ENCODE assay signal across 30 cellular contexts in the genomic region with DNA sequence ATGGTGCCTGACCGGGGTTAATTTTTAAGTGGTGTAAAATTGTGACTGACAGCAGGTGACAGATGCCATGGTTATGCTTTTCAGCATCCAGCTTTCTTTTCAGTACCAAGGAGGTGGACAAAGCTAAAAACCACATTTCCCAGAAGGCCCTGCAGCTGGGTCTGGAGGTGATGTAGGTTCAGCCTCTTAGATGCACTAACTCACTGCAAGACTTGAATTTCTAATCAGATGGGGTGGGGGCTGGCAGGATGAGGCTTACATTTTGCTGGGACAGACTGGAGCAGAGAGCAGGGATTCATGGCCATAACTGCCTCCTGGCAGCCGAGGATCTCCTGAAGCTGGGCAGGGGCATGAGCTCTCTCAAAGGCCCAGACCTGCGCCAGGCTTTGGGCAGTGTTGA. TPM values are rescaled to one million over a fixed set of nuclear protein-coding genes. Genes with fewer than 3 reads are reported as not detected.
A peak's percentile ranks its signal among the peaks of the same experiment; 100 is the strongest.
DNase-seq lines count a peak whose midpoint lies in the region; ATAC-seq and TF ChIP-seq lines count a peak whose summit lies in the region.
"Had no signal": no experiment of that assay in that cellular context is flagged by ENCODE, and none has a peak within 500 bp of the region (broad histone marks: within the 10 kb centered on the region; RNA-seq: fewer than 3 reads in every experiment).

No MANE protein-coding gene starts in this region.

- no peak overlapping the region for H3K4me3 ChIP-seq in H7 (ENCODE audit: insufficient read depth, low read depth, low read length)
- no peak overlapping the region for H3K4me3 ChIP-seq in HUES64 (ENCODE audit: low read length)
- H3K4me3 ChIP-seq in RWPE2 (ENCODE audit: severe bottlenecking) = no peak overlapping the region
- H3K4me3 ChIP-seq: BLaER1 treated with 17β-estradiol and CSF1 and Interleukin-3, amounts not matched to agents 10 nM and 100 nM; esophagus muscularis mucosa; prostate gland; sigmoid colon; testis had no signal

- H3K4me3 Mint-ChIP-seq in glutamatergic neuron (ENCODE audit: unreplicated experiment) = no peak overlapping the region
- H3K4me3 Mint-ChIP-seq: activated CD4-positive, alpha-beta T cell treated with anti-CD3 and anti-CD28 coated beads, Interleukin-2, amount 10 ng/mL, durations not matched to agents 24 days and 14 days; activated naive CD8-positive, alpha-beta T cell treated with anti-CD3 and anti-CD28 coated beads, Interleukin-2, amount 50 U/mL, for 24 hours; activated T-cell treated with anti-CD3 and anti-CD28 coated beads, Interleukin-2, amount 50 U/mL, for 4 hours had no signal

- peaks cover 12% of the 10 kb centered on the region for H3K4me1 Mint-ChIP-seq in glutamatergic neuron (ENCODE audit: low read depth, unreplicated experiment)

- H3K36me3 ChIP-seq in H7 (replicated peaks; ENCODE audit: control insufficient read depth, insufficient read depth, low read length) (no peaks in the 10 kb centered on the region), HUES64 (ENCODE audit: insufficient read depth, low read length) (no peaks in the 10 kb centered on the region), RWPE2 (ENCODE audit: low read depth) (no peaks in the 10 kb centered on the region)
- H3K36me3 ChIP-seq: BLaER1 treated with 17β-estradiol and CSF1 and Interleukin-3, amounts not matched to agents 10 nM and 100 nM; esophagus muscularis mucosa; prostate gland; sigmoid colon; WERI-Rb-1 had no signal

- H3K9ac ChIP-seq in HUES64 (ENCODE audit: low read depth, low read length) = peak overlapping the region; percentile 13
- H3K9ac ChIP-seq: BLaER1 treated with 17β-estradiol and CSF1 and Interleukin-3, amounts not matched to agents 10 nM and 100 nM had no signal

- H3K4me1 ChIP-seq in HUES64 (ENCODE audit: insufficient read depth, low read length) = peaks cover 8% of the 10 kb centered on the region
- H3K4me1 ChIP-seq in RWPE2 (ENCODE audit: insufficient read depth, poor library complexity, severe bottlenecking) = no peaks in the 10 kb centered on the region
- H3K4me1 ChIP-seq: esophagus muscularis mucosa, prostate gland, sigmoid colon, testis had no signal

- TF ChIP-seq CTCF in RWPE2 (IDR thresholded peaks at IDR 0.05; ENCODE audit: poor library complexity, severe bottlenecking) = no peak
- TF ChIP-seq CTCF in glutamatergic neuron (IDR thresholded peaks at IDR 0.05; ENCODE audit: partially characterized antibody, unreplicated experiment) = no peak

- peak overlapping the region; percentile 80; the same call in 1 of the 2 replicates for H3K27ac ChIP-seq in HUES64 (ENCODE audit: low read depth, low read length)
- H3K27ac ChIP-seq in RWPE2 (ENCODE audit: poor library complexity, severe bottlenecking) = no peak overlapping the region
- H3K27ac ChIP-seq: BLaER1 treated with 17β-estradiol and CSF1 and Interleukin-3, amounts not matched to agents 10 nM and 100 nM; esophagus muscularis mucosa; prostate gland; sigmoid colon; testis; WERI-Rb-1 had no signal

- DNase-seq in H7 (peak; percentile 52), RWPE2 (ENCODE audit: low spot score) (no peak), glutamatergic neuron (no peak), GM19238 (ENCODE audit: insufficient read length, low spot score) (no peak), ureter (ENCODE audit: low spot score) (no peak), NCI-H1048 (lab: John Stamatoyannopoulos, UW) (no peak)
- DNase-seq: activated CD4-positive, alpha-beta T cell treated with anti-CD3 and anti-CD28 coated beads, Interleukin-2, amount 10 ng/mL, durations not matched to agents 24 days and 14 days; activated naive CD8-positive, alpha-beta T cell treated with anti-CD3 and anti-CD28 coated beads, Interleukin-2, amount 50 U/mL, for 24 hours; activated T-cell treated with anti-CD3 and anti-CD28 coated beads, Interleukin-2, amount 50 U/mL, for 4 hours; caudate nucleus; foreskin melanocyte; IMR-90; left cardiac atrium; NCI-H1092 treated with DMSO at 0.1 percent for 48 hours; NCI-H187 treated with DMSO at 0.1 percent for 48 hours; NCI-H226; NCI-H774; Right ventricle myocardium superior; sigmoid colon; stimulated activated CD4-positive, alpha-beta T cell treated with anti-CD3 and anti-CD28 coated beads, Interleukin-15, amount 100 ng/mL, for 24 hours; stimulated activated naive CD8-positive, alpha-beta T cell treated with anti-CD3 and anti-CD28 coated beads, Interleukin-15, Interleukin-2, amounts not matched to agents 100 U/mL and 50 U/mL, for 24 hours; SW 1271; T1000; testis; WERI-Rb-1 had no signal

- H3K27me3 ChIP-seq in H7 (ENCODE audit: control insufficient read depth, insufficient read depth, low read length) = no peaks in the 10 kb centered on the region
- no peaks in the 10 kb centered on the region for H3K27me3 ChIP-seq in HUES64 (ENCODE audit: insufficient read depth, low read length)
- H3K27me3 ChIP-seq in RWPE2 (ENCODE audit: insufficient read depth, poor library complexity, severe bottlenecking) = no peaks in the 10 kb centered on the region
- H3K27me3 ChIP-seq: BLaER1 treated with 17β-estradiol and CSF1 and Interleukin-3, amounts not matched to agents 10 nM and 100 nM; testis had no signal

- peak overlapping the region; percentile 53 for H3K27ac Mint-ChIP-seq in glutamatergic neuron (ENCODE audit: unreplicated experiment)
- H3K27ac Mint-ChIP-seq: activated CD4-positive, alpha-beta T cell treated with anti-CD3 and anti-CD28 coated beads, Interleukin-2, amount 10 ng/mL, durations not matched to agents 24 days and 14 days; activated naive CD8-positive, alpha-beta T cell treated with anti-CD3 and anti-CD28 coated beads, Interleukin-2, amount 50 U/mL, for 24 hours had no signal

- H3K36me3 Mint-ChIP-seq in glutamatergic neuron (ENCODE audit: unreplicated experiment) = peaks cover 5% of the 10 kb centered on the region

- ATAC-seq in RWPE2 (ENCODE audit: low read depth) = peak; percentile 21; the same call in 1 of the 3 replicates
- ATAC-seq in GM18511 (IDR thresholded peaks at IDR 0.05; ENCODE audit: unreplicated experiment) = no peak
- ATAC-seq: activated naive CD8-positive, alpha-beta T cell treated with anti-CD3 and anti-CD28 coated beads, Interleukin-2, amount 50 U/mL, for 24 hours; activated T-cell treated with anti-CD3 and anti-CD28 coated beads, Interleukin-2, amount 50 U/mL, for 4 hours; left cardiac atrium; stimulated activated naive CD8-positive, alpha-beta T cell treated with anti-CD3 and anti-CD28 coated beads, Interleukin-15, Interleukin-2, amounts not matched to agents 100 U/mL and 50 U/mL, for 24 hours had no signal

- peaks cover 4% of the 10 kb centered on the region for H3K9me3 Mint-ChIP-seq in glutamatergic neuron (ENCODE audit: unreplicated experiment)
- H3K9me3 Mint-ChIP-seq: activated CD4-positive, alpha-beta T cell treated with anti-CD3 and anti-CD28 coated beads, Interleukin-2, amount 10 ng/mL, durations not matched to agents 24 days and 14 days had no signal

- H3K27me3 Mint-ChIP-seq in glutamatergic neuron (ENCODE audit: unreplicated experiment) = peaks cover 4% of the 10 kb centered on the region
- H3K27me3 Mint-ChIP-seq: activated naive CD8-positive, alpha-beta T cell treated with anti-CD3 and anti-CD28 coated beads, Interleukin-2, amount 50 U/mL, for 24 hours had no signal

- H3K9me3 ChIP-seq in HUES64 (ENCODE audit: insufficient read depth, low read depth, low read length) (no peaks in the 10 kb centered on the region), RWPE2 (ENCODE audit: severe bottlenecking) (no peaks in the 10 kb centered on the region)
- H3K9me3 ChIP-seq: BLaER1 treated with 17β-estradiol and CSF1 and Interleukin-3, amounts not matched to agents 10 nM and 100 nM; esophagus muscularis mucosa; prostate gland; sigmoid colon; testis had no signal

- 77% methylated on average over 3 of the region's 3 CpGs for WGBS in HUES64

RNA-seq across cellular contexts. Expression of a gene that starts 52.4 kb away (rescaled TPM):
- 286 and 335 TPM in 2 replicates for total RNA-seq in H7 (2014; rRNA removed; shearing (Covaris generic))
- 160 TPM for polyA plus RNA-seq in HUES64 (2013, experiment 1 of 2)
- polyA plus RNA-seq in HUES64 (2013, experiment 2 of 2) = 160 TPM
- total RNA-seq in glutamatergic neuron (ENCODE audit: unreplicated experiment) (69.0 TPM), ureter (116 TPM)
